ENCODE assay signal across 23 cellular contexts in genomic region chr5:166677891-166678290, GRCh38.
"Had no signal": no experiment of that assay in that cellular context is flagged by ENCODE, and none has a peak within 500 bp of the region (broad histone marks: within the 10 kb centered on the region; RNA-seq: fewer than 3 reads in every experiment).

No MANE protein-coding gene starts in this region.

- H3K4me1 ChIP-seq: colonic mucosa, esophagus squamous epithelium, gastrocnemius medialis, heart right ventricle, left lung, lower lobe of right lung had no signal

- H3K4me3 Mint-ChIP-seq: dendritic cell treated with granulocyte-macrophage colony-stimulating factor and Interleukin-4, amounts not matched to agents 40 ng/mL and 50 ng/mL, for 4 days; effector memory CD8-positive, alpha-beta T cell; endodermal cell; naive thymus-derived CD4-positive, alpha-beta T cell had no signal

- H3K27me3 Mint-ChIP-seq: dendritic cell treated with granulocyte-macrophage colony-stimulating factor and Interleukin-4, amounts not matched to agents 40 ng/mL and 50 ng/mL, for 4 days; effector memory CD8-positive, alpha-beta T cell; naive thymus-derived CD4-positive, alpha-beta T cell had no signal

- H3K36me3 ChIP-seq: colonic mucosa, esophagus squamous epithelium, gastrocnemius medialis, heart right ventricle, left lung, lower lobe of right lung had no signal

- H3K27ac Mint-ChIP-seq: dendritic cell treated with granulocyte-macrophage colony-stimulating factor and Interleukin-4, amounts not matched to agents 40 ng/mL and 50 ng/mL, for 4 days; effector memory CD8-positive, alpha-beta T cell; endodermal cell; naive thymus-derived CD4-positive, alpha-beta T cell had no signal

- H3K27ac ChIP-seq: colonic mucosa, epithelial cell of prostate, esophagus squamous epithelium, gastrocnemius medialis, heart right ventricle, left lung, lower lobe of right lung had no signal

- H3K4me1 Mint-ChIP-seq: naive thymus-derived CD4-positive, alpha-beta T cell had no signal

- H3K9me3 Mint-ChIP-seq: endodermal cell had no signal

- DNase-seq: colonic mucosa; cortex of kidney; effector CD8-positive, alpha-beta T cell; effector memory CD8-positive, alpha-beta T cell; endodermal cell; erythroblast; esophagus squamous epithelium; foreskin fibroblast; foreskin melanocyte; gastrocnemius medialis; glutamatergic neuron; head of caudate nucleus; heart right ventricle; hippocampal formation; left cardiac atrium; left lung; left ventricle myocardium superior; lower lobe of right lung; mesenchymal stem cell; midbrain; naive thymus-derived CD4-positive, alpha-beta T cell had no signal

- H3K4me3 ChIP-seq: colonic mucosa, esophagus squamous epithelium, gastrocnemius medialis, heart right ventricle, left lung, lower lobe of right lung had no signal

- H3K9me3 ChIP-seq: colonic mucosa, esophagus squamous epithelium, gastrocnemius medialis, lower lobe of right lung had no signal

- H3K27me3 ChIP-seq: colonic mucosa, esophagus squamous epithelium, gastrocnemius medialis, heart right ventricle, left lung had no signal
